Comparison of ENCODE assay signal across 7 cellular contexts in the genomic region with DNA sequence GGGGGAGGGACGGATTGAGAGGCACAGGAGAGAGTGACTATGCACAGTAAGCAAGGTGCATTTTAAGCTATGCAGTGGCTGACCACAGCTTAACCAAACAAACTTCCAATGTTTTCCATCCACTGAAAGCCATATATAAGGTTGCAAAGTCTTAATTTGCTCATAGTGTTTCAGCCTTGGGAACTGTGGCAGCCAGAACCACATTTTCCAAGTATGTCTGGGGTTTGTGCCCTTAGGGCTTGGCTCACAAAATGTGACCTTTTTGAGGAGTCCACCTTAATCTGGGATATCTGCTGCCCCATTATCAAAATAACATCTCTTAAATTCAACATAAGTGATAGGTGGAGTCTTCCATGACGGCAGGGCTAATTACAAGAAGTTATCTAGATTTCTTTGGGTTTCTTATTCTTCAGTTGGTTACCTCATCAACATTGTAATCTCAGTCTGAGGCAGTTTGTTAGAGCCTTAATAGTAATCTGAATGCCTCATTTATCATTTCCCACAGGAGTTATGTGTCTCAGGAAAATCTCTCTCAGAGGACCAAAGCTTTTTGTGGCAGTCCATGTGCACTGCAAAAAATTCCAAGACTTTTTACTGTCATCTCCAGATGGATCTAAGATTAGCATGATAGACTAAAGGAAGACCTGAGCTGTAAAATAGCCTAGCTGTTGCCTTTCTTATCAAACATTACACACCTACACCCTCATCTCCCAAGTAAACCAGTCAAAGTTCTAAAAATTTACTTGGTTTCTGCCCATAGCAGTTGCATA.
"Had no signal": no experiment of that assay in that cellular context is flagged by ENCODE, and none has a peak within 500 bp of the region (broad histone marks: within the 10 kb centered on the region; RNA-seq: fewer than 3 reads in every experiment).

No MANE protein-coding gene starts in this region.

- ATAC-seq: GM23338, HCT116, K562 had no signal

- H3K4me2 ChIP-seq: GM23338 had no signal

- H3K36me3 ChIP-seq: HAP-1 had no signal

- H2AFZ ChIP-seq: GM23338 had no signal

- H3K4me1 ChIP-seq: HAP-1 had no signal

- H3K4me3 ChIP-seq: GM23338, HAP-1, K562 had no signal

- DNase-seq: H7, HFFc6, IMR-90 had no signal

- H3K9me3 ChIP-seq: HAP-1 had no signal
